18 cellular contexts compared by ENCODE assay signal in the genomic region with DNA sequence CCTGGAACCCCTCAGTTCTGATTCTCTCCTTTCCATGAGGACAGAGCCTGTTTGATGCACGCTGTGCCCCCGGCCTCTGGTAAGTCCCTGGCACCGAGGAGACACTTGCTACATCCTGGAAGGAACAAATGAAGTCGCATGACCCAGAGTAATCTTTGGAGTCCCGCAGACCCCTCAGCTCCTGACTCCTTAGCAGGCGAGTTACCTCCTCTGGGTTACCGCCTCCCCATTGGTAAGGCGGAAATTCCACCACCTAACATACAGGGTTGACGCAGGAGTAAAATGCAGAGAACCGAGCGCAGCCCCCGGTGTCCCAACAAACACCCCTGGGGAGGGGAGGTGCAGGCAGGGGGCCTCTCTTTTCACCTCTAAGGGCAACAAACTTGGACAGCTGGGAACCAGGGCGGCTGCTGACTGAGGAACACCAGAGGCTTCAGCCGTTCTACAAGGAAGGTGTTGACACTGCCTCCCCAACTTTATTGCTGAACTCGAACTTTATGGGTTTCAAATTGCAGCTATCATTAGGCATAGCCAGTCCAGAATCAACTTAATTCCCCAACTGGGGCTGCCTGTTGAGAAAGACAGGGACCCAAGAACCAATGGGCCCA.
DNase-seq lines count a peak whose midpoint lies in the region; ATAC-seq and TF ChIP-seq lines count a peak whose summit lies in the region.
"Had no signal": no experiment of that assay in that cellular context is flagged by ENCODE, and none has a peak within 500 bp of the region (broad histone marks: within the 10 kb centered on the region; RNA-seq: fewer than 3 reads in every experiment).

No MANE protein-coding gene starts in this region.

- H3K27me3 Mint-ChIP-seq in activated naive CD8-positive, alpha-beta T cell, result no peaks in the 10 kb centered on the region
- H3K27me3 Mint-ChIP-seq in activated naive CD8-positive, alpha-beta T cell treated with anti-CD3 and anti-CD28 coated beads for 36 hours, result peaks cover 7% of the 10 kb centered on the region

- no peaks in the 10 kb centered on the region for H3K9me3 ChIP-seq in transverse colon
- H3K9me3 ChIP-seq: BLaER1 treated with 17β-estradiol and CSF1 and Interleukin-3, amounts not matched to agents 10 nM and 100 nM; Caco-2; MG63; SK-N-SH had no signal

- ATAC-seq in GM19395 (IDR thresholded peaks at IDR 0.05; ENCODE audit: unreplicated experiment), result no peak
- ATAC-seq: HCT116 had no signal

- 64 to 75% methylated on average over 3 to 15 of the region's 15 CpGs for WGBS in transverse colon (ENCODE audit: low coverage in 1 of 2), 2 donors

- TF ChIP-seq EP300 in transverse colon (IDR thresholded peaks at IDR 0.05; ENCODE audit: low read depth), result no peak

- intact Hi-C loops in transverse colon (cut with DNase I; ENCODE audit: low total_unique reads), result no loop called here

- CTCF ChIA-PET in RWPE1 (lab: Yijun Ruan, JAX), result no interaction called here

- H3K4me1 Mint-ChIP-seq in activated naive CD8-positive, alpha-beta T cell (ENCODE audit: low read depth), result peaks cover 40% of the 10 kb centered on the region
- peaks cover 33% of the 10 kb centered on the region for H3K4me1 Mint-ChIP-seq in activated naive CD8-positive, alpha-beta T cell treated with anti-CD3 and anti-CD28 coated beads for 36 hours

- no peak for TF ChIP-seq POLR2A in transverse colon (IDR thresholded peaks at IDR 0.05)

- peaks cover 14% of the 10 kb centered on the region for H3K36me3 Mint-ChIP-seq in activated naive CD8-positive, alpha-beta T cell
- H3K36me3 Mint-ChIP-seq in activated naive CD8-positive, alpha-beta T cell treated with anti-CD3 and anti-CD28 coated beads for 36 hours, result peaks cover 26% of the 10 kb centered on the region

- in situ Hi-C loops in transverse colon (cut with MboI; ENCODE audit: low pct_ligation_motif_present in 1 of 4, low pct_unique_long_range_greater_than_20kb in 1 of 4, low sequenced_read_pairs in 3 of 4), result no loop called here

- no peak for TF ChIP-seq CTCF in RWPE1 (conservative IDR thresholded peaks at IDR 0.05; ENCODE audit: low read depth)
- TF ChIP-seq CTCF in transverse colon (IDR thresholded peaks at IDR 0.05), result no peak

- H3K4me3 ChIP-seq in transverse colon, result no peak overlapping the region
- H3K4me3 ChIP-seq: BLaER1 treated with 17β-estradiol and CSF1 and Interleukin-3, amounts not matched to agents 10 nM and 100 nM; MG63 had no signal

- DNase-seq in activated naive CD8-positive, alpha-beta T cell treated with anti-CD3 and anti-CD28 coated beads for 36 hours, result no peak
- no peak for DNase-seq in RWPE1 (ENCODE audit: low spot score)
- DNase-seq in left kidney (ENCODE audit: low read depth, low spot score), result peak; percentile 31
- DNase-seq in transverse colon, result peak; percentile 27
- no peak for DNase-seq in RKO (ENCODE audit: low spot score)
- DNase-seq in T1000 (lab: John Stamatoyannopoulos, UW), result no peak
- DNase-seq: 8988T, Caco-2, DMS79, MG63, NCI-H1092 treated with DMSO at 0.1 percent for 48 hours, NCI-H1694, SK-N-SH had no signal

- no peak overlapping the region for H3K4me3 Mint-ChIP-seq in activated naive CD8-positive, alpha-beta T cell
- no peak overlapping the region for H3K4me3 Mint-ChIP-seq in activated naive CD8-positive, alpha-beta T cell treated with anti-CD3 and anti-CD28 coated beads for 36 hours

- no peaks in the 10 kb centered on the region for H3K27me3 ChIP-seq in transverse colon
- H3K27me3 ChIP-seq: BLaER1 treated with 17β-estradiol and CSF1 and Interleukin-3, amounts not matched to agents 10 nM and 100 nM; MG63 had no signal

- peak overlapping the region; percentile 41 for H3K27ac Mint-ChIP-seq in activated naive CD8-positive, alpha-beta T cell
- no peak overlapping the region for H3K27ac Mint-ChIP-seq in activated naive CD8-positive, alpha-beta T cell treated with anti-CD3 and anti-CD28 coated beads for 36 hours

- peak overlapping the region; percentile 99 for H3K27ac ChIP-seq in RWPE1
- H3K27ac ChIP-seq in transverse colon, result peak overlapping the region in 1 of 4 donors; percentile 17
- H3K27ac ChIP-seq: BLaER1 treated with 17β-estradiol and CSF1 and Interleukin-3, amounts not matched to agents 10 nM and 100 nM; KMS-11 had no signal

- no peaks in the 10 kb centered on the region for H3K9me3 Mint-ChIP-seq in activated naive CD8-positive, alpha-beta T cell (ENCODE audit: low read depth)
- no peaks in the 10 kb centered on the region for H3K9me3 Mint-ChIP-seq in activated naive CD8-positive, alpha-beta T cell treated with anti-CD3 and anti-CD28 coated beads for 36 hours

- peaks cover 24 to 79% (median 68%) of the 10 kb centered on the region in 4 donors for H3K4me1 ChIP-seq in transverse colon
- H3K4me1 ChIP-seq: Caco-2 had no signal

- peaks cover 0 to 19% (median 3%) of the 10 kb centered on the region in 4 donors for H3K36me3 ChIP-seq in transverse colon

- POLR2A ChIA-PET in RWPE1 (lab: Yijun Ruan, JAX; ENCODE audit: low non-redundant PET), result no interaction called here

Comparison
In these comparisons a context has a peak if more than half of its experiments do, and no peak if none do; other contexts are left out.
1. DNase-seq: peak in left kidney (single experiment) and transverse colon (single experiment); none in activated naive CD8-positive, alpha-beta T cell treated with anti-CD3 and anti-CD28 coated beads for 36 hours (single experiment), RWPE1 (single experiment), RKO (single experiment) and T1000 (single experiment).